19 cellular contexts compared by ENCODE assay signal in genomic region chr10:22581453-22581852, GRCh38.
DNase-seq lines count a peak whose midpoint lies in the region; ATAC-seq and TF ChIP-seq lines count a peak whose summit lies in the region.
"Had no signal": no experiment of that assay in that cellular context is flagged by ENCODE, and none has a peak within 500 bp of the region (broad histone marks: within the 10 kb centered on the region; RNA-seq: fewer than 3 reads in every experiment).

No MANE protein-coding gene starts in this region.

- H3K9me3 Mint-ChIP-seq in activated CD4-positive, alpha-beta T cell treated with anti-CD3 and anti-CD28 coated beads, Interleukin-2, amount 10 ng/mL, durations not matched to agents 7 days and 5 days: no peaks in the 10 kb centered on the region
- no peaks in the 10 kb centered on the region for H3K9me3 Mint-ChIP-seq in CD8-positive, alpha-beta memory T cell
- H3K9me3 Mint-ChIP-seq in effector memory CD8-positive, alpha-beta T cell: no peaks in the 10 kb centered on the region
- H3K9me3 Mint-ChIP-seq: IgD-negative memory B cell had no signal

- H3K27me3 Mint-ChIP-seq in activated CD4-positive, alpha-beta T cell treated with anti-CD3 and anti-CD28 coated beads, Interleukin-2, amount 10 ng/mL, durations not matched to agents 7 days and 5 days: no peaks in the 10 kb centered on the region
- H3K27me3 Mint-ChIP-seq in CD8-positive, alpha-beta memory T cell: no peaks in the 10 kb centered on the region
- H3K27me3 Mint-ChIP-seq in effector memory CD8-positive, alpha-beta T cell: no peaks in the 10 kb centered on the region
- H3K27me3 Mint-ChIP-seq: IgD-negative memory B cell had no signal

- H3K9me3 ChIP-seq in CD8-positive, alpha-beta memory T cell (ENCODE audit: low read length): no peaks in the 10 kb centered on the region
- no peaks in the 10 kb centered on the region for H3K9me3 ChIP-seq in spleen
- H3K9me3 ChIP-seq in right lobe of liver: no peaks in the 10 kb centered on the region
- H3K9me3 ChIP-seq: BE2C, SJSA1 had no signal

- no peak overlapping the region for H3K4me3 Mint-ChIP-seq in activated CD4-positive, alpha-beta T cell treated with anti-CD3 and anti-CD28 coated beads, Interleukin-2, amount 10 ng/mL, durations not matched to agents 7 days and 5 days
- no peak overlapping the region for H3K4me3 Mint-ChIP-seq in CD8-positive, alpha-beta memory T cell
- no peak overlapping the region for H3K4me3 Mint-ChIP-seq in effector memory CD8-positive, alpha-beta T cell
- H3K4me3 Mint-ChIP-seq: IgD-negative memory B cell had no signal

- TF ChIP-seq CTCF in spleen (IDR thresholded peaks at IDR 0.05 in 8 of 11, conservative IDR thresholded peaks at IDR 0.05 in 3 of 11) (no peak), right lobe of liver (IDR thresholded peaks at IDR 0.05) (no peak)

- peaks cover 53% of the 10 kb centered on the region for H3K36me3 Mint-ChIP-seq in activated CD4-positive, alpha-beta T cell treated with anti-CD3 and anti-CD28 coated beads, Interleukin-2, amount 10 ng/mL, durations not matched to agents 7 days and 5 days (ENCODE audit: low read depth)
- peaks cover 4 to 89% (median 29%) of the 10 kb centered on the region in 3 donors for H3K36me3 Mint-ChIP-seq in CD8-positive, alpha-beta memory T cell
- H3K36me3 Mint-ChIP-seq in effector memory CD8-positive, alpha-beta T cell (ENCODE audit: insufficient read depth): peaks cover 79% of the 10 kb centered on the region

- no peak overlapping the region for H3K27ac ChIP-seq in CD8-positive, alpha-beta memory T cell (ENCODE audit: low read depth, low read length)
- peak overlapping the region in 5 of 8 donors; percentile 12 to 78 (median 56) for H3K27ac ChIP-seq in spleen
- H3K27ac ChIP-seq in right lobe of liver: no peak overlapping the region
- H3K27ac ChIP-seq: GM23248, HL-60, SJSA1 had no signal

- TF ChIP-seq POLR2A in spleen (IDR thresholded peaks at IDR 0.05) (no peak), right lobe of liver (IDR thresholded peaks at IDR 0.05) (no peak)

- intact Hi-C loops in spleen (cut with DNase I; ENCODE audit: low total_unique reads) (no loop called here), right lobe of liver (cut with DNase I) (no loop called here)

- H3K4me3 ChIP-seq in CD8-positive, alpha-beta memory T cell (ENCODE audit: low read length): no peak overlapping the region
- no peak overlapping the region for H3K4me3 ChIP-seq in spleen
- H3K4me3 ChIP-seq in right lobe of liver: no peak overlapping the region
- H3K4me3 ChIP-seq: GM12878, GM23248, SJSA1 had no signal

- peaks cover 18% of the 10 kb centered on the region for H3K4me1 Mint-ChIP-seq in activated CD4-positive, alpha-beta T cell treated with anti-CD3 and anti-CD28 coated beads, Interleukin-2, amount 10 ng/mL, durations not matched to agents 7 days and 5 days
- peaks cover 59 to 89% (median 83%) of the 10 kb centered on the region in 3 donors for H3K4me1 Mint-ChIP-seq in CD8-positive, alpha-beta memory T cell
- peaks cover 36 to 58% of the 10 kb centered on the region in 2 donors for H3K4me1 Mint-ChIP-seq in effector memory CD8-positive, alpha-beta T cell (ENCODE audit: low read depth in 2 of 2)

- CTCF ChIA-PET in activated CD4-positive, alpha-beta T cell treated with anti-CD3 and anti-CD28 coated beads, Interleukin-2, amount 10 ng/mL, durations not matched to agents 7 days and 5 days (lab: Charles Lee): interaction anchor here (1.0 kb wide), 1 partner anchor 18 kb away, joined by 4 read pairs; no protein-coding TSS in a partner anchor
- CTCF ChIA-PET in CD8-positive, alpha-beta memory T cell (lab: Charles Lee): interaction anchor here (1.1 to 5.2 kb wide), 4 partner anchors 8 to 407 kb away, joined by 3 to 42 read pairs (median 6); no protein-coding TSS in a partner anchor

- whole genome bisulfite sequencing in spleen, 5 donors: 50 to 69% (median 60%) methylated on average over 2 of the region's 2 CpGs
- WGBS in right lobe of liver (ENCODE audit: insufficient coverage, low coverage, low lambda C conversion rate, missing lambda C conversion rate): 82% methylated on average over 2 of the region's 2 CpGs

- DNase-seq in activated CD4-positive, alpha-beta T cell treated with anti-CD3 and anti-CD28 coated beads, Interleukin-2, amount 10 ng/mL, durations not matched to agents 7 days and 5 days: no peak
- DNase-seq in activated CD4-positive, alpha-beta T cell treated with anti-CD3 and anti-CD28 coated beads, Interleukin-2, amount 50 U/mL, for 4 hours: no peak
- DNase-seq in CD8-positive, alpha-beta memory T cell: no peak
- no peak for DNase-seq in effector memory CD8-positive, alpha-beta T cell
- no peak for DNase-seq in spleen
- no peak for DNase-seq in right lobe of liver
- no peak for DNase-seq in NCI-H446 treated with DMSO at 0.1 percent for 48 hours (lab: John Stamatoyannopoulos, UW)
- DNase-seq in retina: no peak
- DNase-seq: 8988T, BE2C, DMS 273 treated with DMSO at 0.1 percent for 48 hours, GDM1, GM23248, HCEC 1CT, PC-3 had no signal

- H3K27me3 ChIP-seq in CD8-positive, alpha-beta memory T cell (ENCODE audit: insufficient read depth, low read length, poor library complexity, severe bottlenecking): no peaks in the 10 kb centered on the region
- H3K27me3 ChIP-seq in spleen (replicated peaks in 1 of 7) (no peaks in the 10 kb centered on the region), right lobe of liver (no peaks in the 10 kb centered on the region)
- H3K27me3 ChIP-seq: BE2C, SJSA1 had no signal

- no peaks in the 10 kb centered on the region for H3K4me1 ChIP-seq in CD8-positive, alpha-beta memory T cell (ENCODE audit: insufficient read depth, low read length)
- H3K4me1 ChIP-seq in spleen (peaks cover 0 to 52% (median 3%) of the 10 kb centered on the region in 6 donors), right lobe of liver (no peaks in the 10 kb centered on the region)

- ATAC-seq in effector memory CD8-positive, alpha-beta T cell (replicated peaks): no peak
- ATAC-seq in right lobe of liver: no peak
- ATAC-seq: GM12878, PC-3 had no signal

- peaks cover 30% of the 10 kb centered on the region for H3K36me3 ChIP-seq in CD8-positive, alpha-beta memory T cell (ENCODE audit: insufficient read depth, low read length)
- H3K36me3 ChIP-seq in spleen (peaks cover 0 to 94% (median 36%) of the 10 kb centered on the region in 6 donors), right lobe of liver (peaks cover 0 to 3% (median under 1%) of the 10 kb centered on the region in 4 donors)
- H3K36me3 ChIP-seq: BE2C had no signal

- peak overlapping the region; percentile 15 for H3K27ac Mint-ChIP-seq in activated CD4-positive, alpha-beta T cell treated with anti-CD3 and anti-CD28 coated beads, Interleukin-2, amount 10 ng/mL, durations not matched to agents 7 days and 5 days
- H3K27ac Mint-ChIP-seq in CD8-positive, alpha-beta memory T cell: peak overlapping the region; percentile 27 to 84 (median 64)
- H3K27ac Mint-ChIP-seq in effector memory CD8-positive, alpha-beta T cell: peak overlapping the region; percentile 73 to 75

- POLR2A ChIA-PET in activated CD4-positive, alpha-beta T cell treated with anti-CD3 and anti-CD28 coated beads, Interleukin-2, amount 10 ng/mL, durations not matched to agents 7 days and 5 days (lab: Charles Lee): no interaction called here
- POLR2A ChIA-PET in CD8-positive, alpha-beta memory T cell (lab: Charles Lee): interaction anchor here (0.8 kb wide), 1 partner anchor 132 kb away, joined by 17 read pairs; no protein-coding TSS in a partner anchor

Comparison
In these comparisons a context has a peak if more than half of its experiments do, and no peak if none do; other contexts are left out.
1. H3K27ac Mint-ChIP-seq: peak in every context shown above with its lines; median percentile 74 in effector memory CD8-positive, alpha-beta T cell; 64 in CD8-positive, alpha-beta memory T cell; 15 in activated CD4-positive, alpha-beta T cell treated with anti-CD3 and anti-CD28 coated beads, Interleukin-2, amount 10 ng/mL, durations not matched to agents 7 days and 5 days.
2. H3K27ac ChIP-seq: peak in spleen (5 of 8); none in CD8-positive, alpha-beta memory T cell (single experiment) and right lobe of liver (0 of 3).